Comparison of ENCODE assay signal across 25 cellular contexts in genomic region chr4:24130637-24131036, GRCh38.
"Had no signal": no experiment of that assay in that cellular context is flagged by ENCODE, and none has a peak within 500 bp of the region (broad histone marks: within the 10 kb centered on the region; RNA-seq: fewer than 3 reads in every experiment).

No MANE protein-coding gene starts in this region.

- H3K36me3 ChIP-seq: ascending aorta, brain microvascular endothelial cell, left ventricle myocardium inferior, right atrium auricular region, transverse colon, WERI-Rb-1 had no signal

- H3K27me3 ChIP-seq: ascending aorta, brain microvascular endothelial cell, dorsolateral prefrontal cortex, right atrium auricular region, testis, transverse colon had no signal

- H3K4me3 ChIP-seq: ascending aorta, coronary artery, dorsolateral prefrontal cortex, left ventricle myocardium inferior, lung, mucosa of descending colon, right atrium auricular region, testis, transverse colon had no signal

- H3K4me1 ChIP-seq: ascending aorta, left ventricle myocardium inferior, right atrium auricular region, testis, transverse colon had no signal

- DNase-seq: activated CD4-positive, alpha-beta memory T cell treated with anti-CD3 and anti-CD28 coated beads, Interleukin-2, amount 10 ng/mL, durations not matched to agents 7 days and 5 days; activated CD4-positive, alpha-beta T cell treated with anti-CD3 and anti-CD28 coated beads, Interleukin-2, amount 10 ng/mL, durations not matched to agents 24 days and 14 days; activated CD8-positive, alpha-beta memory T cell treated with anti-CD3 and anti-CD28 coated beads, Interleukin-2, amount 50 U/mL, for 48 hours; activated gamma-delta T cell; activated naive CD4-positive, alpha-beta T cell treated with anti-CD3 and anti-CD28 coated beads, Interleukin-2, amount 10 ng/mL, durations not matched to agents 7 days and 5 days; activated naive CD8-positive, alpha-beta T cell treated with anti-CD3 and anti-CD28 coated beads, Interleukin-2, amount 10 ng/mL, durations not matched to agents 7 days and 5 days; activated T-cell treated with anti-CD3 and anti-CD28 coated beads, Interleukin-2, amount 50 U/mL, for 24 hours; brain microvascular endothelial cell; dorsolateral prefrontal cortex; effector memory CD4-positive, alpha-beta T cell; glutamatergic neuron; left ventricle myocardium inferior; mesendoderm; mucosa of descending colon; stimulated activated CD4-positive, alpha-beta T cell treated with anti-CD3 and anti-CD28 coated beads, Interleukin-2, amount 100 ng/mL, for 48 hours; stimulated activated naive CD4-positive, alpha-beta T cell treated with Interleukin-2 at 50 U/mL for 16 hours; testis; transverse colon; WERI-Rb-1 had no signal

- H3K27ac ChIP-seq: ascending aorta, brain microvascular endothelial cell, coronary artery, dorsolateral prefrontal cortex, left ventricle myocardium inferior, right atrium auricular region, testis, transverse colon, WERI-Rb-1 had no signal

- ATAC-seq: activated CD4-positive, CD25-positive, alpha-beta regulatory T cell treated with anti-CD3 and anti-CD28 coated beads, Interleukin-2, amount 50 U/mL, for 24 hours; mucosa of descending colon; natural killer cell treated with Interleukin-12 subunit alpha and Interleukin-12 subunit beta and Interleukin-15 and Interleukin-18, amount 100 ng/mL, for 72 hours had no signal

- H3K9me3 ChIP-seq: ascending aorta, left ventricle myocardium inferior, mucosa of descending colon, right atrium auricular region, testis, transverse colon had no signal
